Comparison of ENCODE assay signal across 9 cellular contexts in the genomic region with DNA sequence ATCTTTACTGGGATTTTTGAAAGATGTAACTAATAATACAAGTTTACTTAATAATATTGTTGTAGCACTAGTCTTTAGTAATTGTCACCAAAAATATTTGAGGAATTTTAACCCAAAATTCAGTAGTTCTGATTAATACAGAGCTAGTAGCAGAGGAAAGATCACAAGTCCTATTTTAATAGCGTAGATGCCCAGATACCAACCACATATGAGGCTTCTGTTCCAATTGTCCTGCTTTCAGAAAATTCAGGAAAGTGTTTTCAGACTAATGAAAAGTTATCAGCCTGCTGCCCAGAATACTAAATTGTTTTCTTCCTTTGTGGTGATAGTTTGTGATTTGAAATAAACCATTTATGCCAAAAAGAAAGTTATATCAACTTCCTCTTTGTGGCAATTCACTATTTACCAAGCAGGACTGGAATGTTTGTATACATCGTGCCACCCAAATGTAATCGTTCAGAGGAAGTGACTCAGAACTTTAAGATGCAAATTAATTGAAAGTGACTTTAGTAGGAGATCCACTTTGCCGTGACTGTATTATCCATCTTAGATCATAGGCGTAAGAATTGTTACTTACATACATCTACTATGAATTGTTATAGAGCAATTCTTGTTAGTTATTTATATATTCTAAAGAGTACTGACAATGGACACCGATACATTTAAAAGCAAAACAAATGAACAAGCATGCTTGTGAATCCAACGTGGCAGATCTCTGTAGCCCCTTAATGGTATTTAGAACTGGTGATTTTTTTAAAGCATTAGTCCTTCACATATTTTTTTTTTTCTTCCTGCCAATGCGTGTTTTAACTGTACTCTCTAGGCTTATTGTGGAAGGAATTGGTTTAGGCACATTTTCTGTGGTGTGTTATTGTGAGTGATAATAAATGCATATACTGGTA.
DNase-seq lines count a peak whose midpoint lies in the region; ATAC-seq lines count a peak whose summit lies in the region.
"Had no signal": no experiment of that assay in that cellular context is flagged by ENCODE, and none has a peak within 500 bp of the region (broad histone marks: within the 10 kb centered on the region; RNA-seq: fewer than 3 reads in every experiment).

No MANE protein-coding gene starts in this region.

- ATAC-seq in GM21576 (IDR thresholded peaks at IDR 0.05; ENCODE audit: unreplicated experiment), result peak; percentile 52
- ATAC-seq in HG03025 (IDR thresholded peaks at IDR 0.05; ENCODE audit: low FRiP score, unreplicated experiment), result no peak

- in situ Hi-C loops in ACHN (cut with HindIII; ENCODE audit: low pct_ligation_motif_present, low pct_unique_long_range_greater_than_20kb, low sequenced_read_pairs), result no loop called here

- DNase-seq in ACHN (peak; percentile 52), LoVo (ENCODE audit: low spot score) (peak; percentile 73), dermis blood vessel endothelial cell (peak; percentile 74), NCI-H1417 treated with DMSO at 0.1 percent for 48 hours (lab: John Stamatoyannopoulos, UW) (no peak), pons (ENCODE audit: low spot score) (no peak)
- no peak for DNase-seq in activated CD4-positive, alpha-beta T cell treated with anti-CD3 and anti-CD28 coated beads for 1 hour
- DNase-seq: hippocampal formation had no signal

Comparison
In these comparisons a context has a peak if more than half of its experiments do, and no peak if none do; other contexts are left out.
1. DNase-seq: peak in ACHN (single experiment), LoVo (single experiment) and dermis blood vessel endothelial cell (single experiment); none in NCI-H1417 treated with DMSO at 0.1 percent for 48 hours (single experiment), activated CD4-positive, alpha-beta T cell treated with anti-CD3 and anti-CD28 coated beads for 1 hour (single experiment) and pons (single experiment).